ENCODE assay signal across 9 cellular contexts in the genomic region with DNA sequence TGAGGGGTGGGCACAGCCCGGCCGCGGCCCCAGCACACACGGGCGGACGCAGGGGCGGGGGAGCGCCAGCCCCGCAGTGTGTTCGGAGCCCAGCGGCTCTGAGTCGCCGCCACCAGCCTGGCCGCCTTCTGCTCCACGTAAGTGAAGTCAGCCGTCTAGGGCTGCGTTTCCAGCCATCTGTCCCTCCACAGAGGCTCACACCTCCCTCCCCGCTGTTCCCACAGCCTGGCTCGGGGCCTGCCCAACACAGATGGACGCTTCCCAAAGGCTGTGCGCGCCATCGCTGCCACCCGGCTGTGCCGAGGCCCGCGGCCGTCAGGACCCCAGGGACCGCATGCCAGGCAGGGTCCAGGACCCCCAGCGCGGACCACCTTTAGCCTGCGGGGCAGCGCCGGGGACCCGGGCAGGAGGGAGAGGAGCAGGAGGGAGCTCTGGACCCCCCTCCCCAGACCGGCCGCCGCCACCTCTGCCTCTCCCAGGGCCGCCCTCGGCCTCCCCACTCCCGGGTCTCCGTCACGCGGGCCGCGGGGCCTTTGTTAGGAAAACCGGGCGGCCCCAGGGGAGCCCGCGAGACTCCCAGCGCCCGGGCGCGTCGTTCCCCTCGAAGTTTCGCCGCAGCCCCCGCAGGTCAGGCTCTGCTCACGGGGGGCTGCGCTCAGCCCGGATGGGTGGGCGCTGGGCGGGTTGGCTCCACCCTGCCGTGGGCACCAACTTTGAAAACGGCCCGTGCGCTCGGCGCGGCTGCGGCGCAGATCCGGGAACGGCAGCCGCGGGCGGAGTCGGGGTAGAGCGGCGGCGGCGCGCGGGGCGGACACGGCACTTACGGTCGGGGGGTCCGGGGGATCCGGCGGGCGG. TPM values are rescaled to one million over a fixed set of nuclear protein-coding genes. Genes with fewer than 3 reads are reported as not detected.
DNase-seq lines count a peak whose midpoint lies in the region; ATAC-seq, FAIRE-seq and TF ChIP-seq lines count a peak whose summit lies in the region.
"Had no signal": no experiment of that assay in that cellular context is flagged by ENCODE, and none has a peak within 500 bp of the region (broad histone marks: within the 10 kb centered on the region; RNA-seq: fewer than 3 reads in every experiment).

No MANE protein-coding gene starts in this region.

- H3K27me3 ChIP-seq in esophagus (ENCODE audit: control insufficient read depth in 1 of 2, insufficient read depth in 2 of 2, low read length in 2 of 2), result peaks cover 0 to 13% of the 10 kb centered on the region in 2 donors
- H3K27me3 ChIP-seq in pancreas, result no peaks in the 10 kb centered on the region

- H3K27ac ChIP-seq in esophagus (ENCODE audit: low read depth in 2 of 2, low read length in 1 of 2) (peak overlapping the region; percentile 3 to 37), pancreas (peak overlapping the region; percentile 64 to 88 (median 74))

- no peak for TF ChIP-seq CTCF in pancreas (IDR thresholded peaks at IDR 0.05)

- H3K4me3 Mint-ChIP-seq in stimulated activated naive CD8-positive, alpha-beta T cell treated with anti-CD3 and anti-CD28 coated beads, Interleukin-15, amount 100 ng/mL, for 72 hours, result peak overlapping the region in 1 of 2 donors; percentile 75

- H3K27me3 Mint-ChIP-seq in stimulated activated naive CD8-positive, alpha-beta T cell treated with anti-CD3 and anti-CD28 coated beads, Interleukin-15, amount 100 ng/mL, for 72 hours, result peaks cover 89% of the 10 kb centered on the region

- H3K36me3 ChIP-seq in esophagus (ENCODE audit: control insufficient read depth in 2 of 2, insufficient read depth in 2 of 2, low read length in 1 of 2) (no peaks in the 10 kb centered on the region), pancreas (no peaks in the 10 kb centered on the region)

- DNase-seq in DMS53 treated with DMSO at 0.1 percent for 48 hours (lab: John Stamatoyannopoulos, UW; ENCODE audit: unreplicated experiment), result peak; percentile 14
- no peak for DNase-seq in Jurkat, Clone E6-1 (ENCODE audit: low read depth, low spot score)
- peak in 5 of 6 donors; percentile 80 to 93 (median 83) for DNase-seq in pancreas
- no peak for DNase-seq in central memory CD4-positive, alpha-beta T cell
- DNase-seq in stimulated activated naive CD8-positive, alpha-beta T cell treated with anti-CD3 and anti-CD28 coated beads, Interleukin-15, amount 100 ng/mL, for 72 hours, result no peak
- DNase-seq in NK-92 treated with Interleukin-12 subunit alpha and Interleukin-12 subunit beta, amount 100 ng/mL, for 24 hours (lab: John Stamatoyannopoulos, UW), result no peak

- 1 to 2% methylated on average over 84 to 93 of the region's 93 CpGs for WGBS in esophagus, 2 donors
- 2% methylated on average over 76 to 93 of the region's 93 CpGs for WGBS in pancreas, 2 donors

- intact Hi-C loops in pancreas (cut with DNase I), result loop anchor here in 1 of 3 donors (10.0 kb wide), 1 partner anchor 274 kb away; the partner anchor contains the start of gene ZNF778

- H3K4me1 ChIP-seq in esophagus (ENCODE audit: control insufficient read depth in 2 of 2, insufficient read depth in 2 of 2, low read length in 1 of 2) (peaks cover 9 to 10% of the 10 kb centered on the region in 2 donors), pancreas (peaks cover 0 to 17% (median 0%) of the 10 kb centered on the region in 3 donors)

- H3K9me3 ChIP-seq in esophagus (ENCODE audit: control insufficient read depth in 2 of 2, insufficient read depth in 1 of 2, low read depth in 1 of 2, low read length in 1 of 2) (peaks cover 0 to 4% of the 10 kb centered on the region in 2 donors), pancreas (no peaks in the 10 kb centered on the region)

- H3K4me3 ChIP-seq in Jurkat, Clone E6-1 (ENCODE audit: low read length), result peak overlapping the region; percentile 67
- H3K4me3 ChIP-seq in esophagus (ENCODE audit: low read depth in 1 of 2, low read length in 2 of 2), result peak overlapping the region; percentile 40 to 43
- peak overlapping the region; percentile 61 to 76 (median 66) for H3K4me3 ChIP-seq in pancreas

- peak; percentile 77 to 87 (median 80) for ATAC-seq in pancreas
- no peak for ATAC-seq in stimulated activated naive CD8-positive, alpha-beta T cell treated with anti-CD3 and anti-CD28 coated beads, Interleukin-15, amount 100 ng/mL, for 72 hours
- ATAC-seq in HG03342 (IDR thresholded peaks at IDR 0.05; ENCODE audit: unreplicated experiment), result no peak

- peaks cover 15% of the 10 kb centered on the region for H3K4me1 Mint-ChIP-seq in stimulated activated naive CD8-positive, alpha-beta T cell treated with anti-CD3 and anti-CD28 coated beads, Interleukin-15, amount 100 ng/mL, for 72 hours

- FAIRE-seq in pancreas (lab: Jason Lieb, UNC), result no peak

- no peaks in the 10 kb centered on the region for H3K9me3 Mint-ChIP-seq in stimulated activated naive CD8-positive, alpha-beta T cell treated with anti-CD3 and anti-CD28 coated beads, Interleukin-15, amount 100 ng/mL, for 72 hours

- H3K27ac Mint-ChIP-seq in stimulated activated naive CD8-positive, alpha-beta T cell treated with anti-CD3 and anti-CD28 coated beads, Interleukin-15, amount 100 ng/mL, for 72 hours, result no peak overlapping the region

RNA-seq across cellular contexts. Expression of gene CBFA2T3, which starts 36.6 kb away (rescaled TPM):
- 33.8 TPM for polyA plus RNA-seq in Jurkat, Clone E6-1 (2012; ENCODE audit: insufficient read depth, insufficient read length)
- 1 to 10 TPM in 1 of 2 donors, under 1 TPM in 1; 0.93 to 1.4 TPM for polyA plus RNA-seq in esophagus
- total RNA-seq in pancreas, result 10 to 100 TPM; 16.7 to 27.0 (median 21.9) TPM
- 10 to 100 TPM in 1 of 2 donors, 1 to 10 TPM in 1; 8.7 to 24.6 TPM for polyA plus RNA-seq in pancreas
- total RNA-seq: renal cortical epithelial cell had no signal

Comparison
In these comparisons a context has a peak if more than half of its experiments do, and no peak if none do; other contexts are left out.
1. DNase-seq: peak in DMS53 treated with DMSO at 0.1 percent for 48 hours (single experiment) and pancreas (5 of 6); none in Jurkat, Clone E6-1 (single experiment), central memory CD4-positive, alpha-beta T cell (single experiment), stimulated activated naive CD8-positive, alpha-beta T cell treated with anti-CD3 and anti-CD28 coated beads, Interleukin-15, amount 100 ng/mL, for 72 hours (0 of 2) and NK-92 treated with Interleukin-12 subunit alpha and Interleukin-12 subunit beta, amount 100 ng/mL, for 24 hours (single experiment).
2. ATAC-seq: peak in pancreas (4 of 4); none in stimulated activated naive CD8-positive, alpha-beta T cell treated with anti-CD3 and anti-CD28 coated beads, Interleukin-15, amount 100 ng/mL, for 72 hours (single experiment) and HG03342 (single experiment).
3. RNA of gene CBFA2T3, which starts 36.6 kb away (polyA plus RNA-seq): 8.7 to 24.6 TPM in pancreas; 0.93 to 1.4 TPM in esophagus; every median in the first group is over 4 times any median in the second.
4. Peak in every context shown above with its lines, with median percentiles within 50 percentile points of each other: H3K4me3 ChIP-seq.